8 cellular contexts compared by ENCODE assay signal in genomic region chr5:126972062-126972895, GRCh38. TPM values are rescaled to one million over a fixed set of nuclear protein-coding genes. Genes with fewer than 3 reads are reported as not detected.
DNase-seq lines count a peak whose midpoint lies in the region; ATAC-seq and TF ChIP-seq lines count a peak whose summit lies in the region.

No MANE protein-coding gene starts in this region.

- H3K4me1 Mint-ChIP-seq in activated CD8-positive, alpha-beta memory T cell treated with anti-CD3 and anti-CD28 coated beads, Interleukin-2, amount 10 ng/mL, durations not matched to agents 7 days and 5 days, result peaks cover 24% of the 10 kb centered on the region
- H3K4me1 Mint-ChIP-seq in naive thymus-derived CD4-positive, alpha-beta T cell, result peaks cover 24 to 56% (median 38%) of the 10 kb centered on the region in 7 donors
- no peaks in the 10 kb centered on the region for H3K4me1 Mint-ChIP-seq in Caco-2 (ENCODE audit: low read depth, unreplicated experiment)

- H3K4me3 ChIP-seq in Jurkat, Clone E6-1 (ENCODE audit: low read length), result no peak overlapping the region
- H3K4me3 ChIP-seq in naive thymus-derived CD4-positive, alpha-beta T cell (ENCODE audit: low read length), result peak overlapping the region; percentile 34
- no peak overlapping the region for H3K4me3 ChIP-seq in Caco-2 (ENCODE audit: low read depth, low read length)

- H3K27me3 Mint-ChIP-seq in activated CD8-positive, alpha-beta memory T cell treated with anti-CD3 and anti-CD28 coated beads, Interleukin-2, amount 10 ng/mL, durations not matched to agents 7 days and 5 days, result no peaks in the 10 kb centered on the region
- no peaks in the 10 kb centered on the region for H3K27me3 Mint-ChIP-seq in naive thymus-derived CD4-positive, alpha-beta T cell
- H3K27me3 Mint-ChIP-seq in Caco-2 (ENCODE audit: insufficient read depth, unreplicated experiment), result peaks cover 12% of the 10 kb centered on the region

- H3K4me1 ChIP-seq in naive thymus-derived CD4-positive, alpha-beta T cell (ENCODE audit: control insufficient read depth in 2 of 2, insufficient read depth in 2 of 2, low read length in 2 of 2), result peaks cover 7 to 21% of the 10 kb centered on the region in 2 donors
- no peaks in the 10 kb centered on the region for H3K4me1 ChIP-seq in Caco-2

- DNase-seq in Jurkat, Clone E6-1 (ENCODE audit: low read depth, low spot score), result peak; percentile 18
- DNase-seq in activated CD8-positive, alpha-beta memory T cell treated with anti-CD3 and anti-CD28 coated beads, Interleukin-2, amount 10 ng/mL, durations not matched to agents 7 days and 5 days, result peak; percentile 50
- DNase-seq in naive thymus-derived CD4-positive, alpha-beta T cell, result peak in 7 of 9 donors; percentile 12 to 44 (median 32)
- DNase-seq in posterior vena cava (ENCODE audit: low spot score), result no peak
- no peak for DNase-seq in Caco-2
- no peak for DNase-seq in effector CD4-positive, alpha-beta T cell

- peak overlapping the region; percentile 84 for H3K27ac Mint-ChIP-seq in activated CD8-positive, alpha-beta memory T cell treated with anti-CD3 and anti-CD28 coated beads, Interleukin-2, amount 10 ng/mL, durations not matched to agents 7 days and 5 days
- H3K27ac Mint-ChIP-seq in naive thymus-derived CD4-positive, alpha-beta T cell, result peak overlapping the region; percentile 79 to 97 (median 87)
- no peak overlapping the region for H3K27ac Mint-ChIP-seq in Caco-2 (ENCODE audit: unreplicated experiment)

- H3K9me3 Mint-ChIP-seq in activated CD8-positive, alpha-beta memory T cell treated with anti-CD3 and anti-CD28 coated beads, Interleukin-2, amount 10 ng/mL, durations not matched to agents 7 days and 5 days (ENCODE audit: low read depth), result no peaks in the 10 kb centered on the region
- peaks cover 0 to 2% (median 0%) of the 10 kb centered on the region in 11 donors for H3K9me3 Mint-ChIP-seq in naive thymus-derived CD4-positive, alpha-beta T cell
- no peaks in the 10 kb centered on the region for H3K9me3 Mint-ChIP-seq in Caco-2 (ENCODE audit: unreplicated experiment)

- peak; percentile 75 for ATAC-seq in GM18517 (IDR thresholded peaks at IDR 0.05; ENCODE audit: unreplicated experiment)
- ATAC-seq in GM21526 (IDR thresholded peaks at IDR 0.05; ENCODE audit: low FRiP score, unreplicated experiment), result peak; percentile 70
- peak; percentile 82 for ATAC-seq in activated CD8-positive, alpha-beta memory T cell treated with anti-CD3 and anti-CD28 coated beads, Interleukin-2, amount 10 ng/mL, durations not matched to agents 7 days and 5 days
- ATAC-seq in naive thymus-derived CD4-positive, alpha-beta T cell, result peak; percentile 80

- no peaks in the 10 kb centered on the region for H3K36me3 ChIP-seq in naive thymus-derived CD4-positive, alpha-beta T cell (ENCODE audit: control insufficient read depth in 2 of 3, insufficient read depth in 3 of 3, low read length in 3 of 3)
- no peaks in the 10 kb centered on the region for H3K36me3 ChIP-seq in Caco-2 (ENCODE audit: control insufficient read depth, insufficient read depth, low read length)

- H3K27ac ChIP-seq in naive thymus-derived CD4-positive, alpha-beta T cell (ENCODE audit: low read depth, low read length), result peak overlapping the region; percentile 53

- CTCF ChIA-PET in activated CD8-positive, alpha-beta memory T cell treated with anti-CD3 and anti-CD28 coated beads, Interleukin-2, amount 10 ng/mL, durations not matched to agents 7 days and 5 days (lab: Charles Lee), result no interaction called here
- CTCF ChIA-PET in naive thymus-derived CD4-positive, alpha-beta T cell (lab: Charles Lee), result no interaction called here
- CTCF ChIA-PET in Caco-2 (lab: Charles Lee), result no interaction called here

- no peaks in the 10 kb centered on the region for H3K9me3 ChIP-seq in naive thymus-derived CD4-positive, alpha-beta T cell (ENCODE audit: control insufficient read depth in 2 of 3, low read length in 3 of 3)
- no peaks in the 10 kb centered on the region for H3K9me3 ChIP-seq in Caco-2

- H3K36me3 Mint-ChIP-seq in activated CD8-positive, alpha-beta memory T cell treated with anti-CD3 and anti-CD28 coated beads, Interleukin-2, amount 10 ng/mL, durations not matched to agents 7 days and 5 days, result no peaks in the 10 kb centered on the region
- peaks cover 0 to 10% (median 5%) of the 10 kb centered on the region in 5 donors for H3K36me3 Mint-ChIP-seq in naive thymus-derived CD4-positive, alpha-beta T cell
- no peaks in the 10 kb centered on the region for H3K36me3 Mint-ChIP-seq in Caco-2 (ENCODE audit: insufficient read depth, unreplicated experiment)

- H3K27me3 ChIP-seq in naive thymus-derived CD4-positive, alpha-beta T cell (ENCODE audit: control insufficient read depth in 2 of 2, insufficient read depth in 2 of 2, low read length in 2 of 2), result no peaks in the 10 kb centered on the region
- no peaks in the 10 kb centered on the region for H3K27me3 ChIP-seq in Caco-2 (replicated peaks; ENCODE audit: control insufficient read depth, insufficient read depth, low read length)

- POLR2A ChIA-PET in naive thymus-derived CD4-positive, alpha-beta T cell (lab: Charles Lee), result interaction anchor here (0.7 to 1.8 kb wide), 4 partner anchors 15 to 57 kb away, joined by 3 to 5 read pairs (median 4); no protein-coding TSS in a partner anchor
- POLR2A ChIA-PET in Caco-2 (lab: Charles Lee), result no interaction called here

- intact Hi-C loops in naive thymus-derived CD4-positive, alpha-beta T cell (cut with micrococcal nuclease), result loop anchor here (1.0 to 5.0 kb wide), 7 partner anchors 16 to 340 kb away; partner anchors contain the start of genes MARCHF3 (in 2 of the 2) and C5orf63 (in 1 of the 2)
- intact Hi-C loops in posterior vena cava (cut with DNase I), result no loop called here
- intact Hi-C loops in Caco-2 (cut with micrococcal nuclease; ENCODE audit: unreplicated experiment), result no loop called here

- no peak for TF ChIP-seq CTCF in Caco-2 (IDR thresholded peaks at IDR 0.05; ENCODE audit: insufficient read depth in 1 of 2, low read depth in 1 of 2, low read length in 1 of 2, severe bottlenecking in 1 of 2, unreplicated experiment in 1 of 2)

- H3K4me3 Mint-ChIP-seq in activated CD8-positive, alpha-beta memory T cell treated with anti-CD3 and anti-CD28 coated beads, Interleukin-2, amount 10 ng/mL, durations not matched to agents 7 days and 5 days, result peak overlapping the region; percentile 23
- H3K4me3 Mint-ChIP-seq in naive thymus-derived CD4-positive, alpha-beta T cell, result peak overlapping the region; percentile 62 to 93 (median 86)
- no peak overlapping the region for H3K4me3 Mint-ChIP-seq in Caco-2 (ENCODE audit: unreplicated experiment)

- BruUV-seq in Caco-2 (replicated peaks; lab: Mats Ljungman, UMichigan), result no TSS peak

RNA-seq across cellular contexts. Expression of gene MARCHF3, which starts 58.1 kb away (rescaled TPM):
- polyA plus RNA-seq in Jurkat, Clone E6-1 (2012; ENCODE audit: insufficient read depth, insufficient read length), result 2.9 TPM
- total RNA-seq in activated CD8-positive, alpha-beta memory T cell treated with anti-CD3 and anti-CD28 coated beads, Interleukin-2, amount 10 ng/mL, durations not matched to agents 7 days and 5 days, result 1 to 10 TPM in 1 of 2 experiments, under 1 TPM in 1; 0.73 to 1.6 TPM
- total RNA-seq in naive thymus-derived CD4-positive, alpha-beta T cell, result 10 to 100 TPM in 3 of 5 experiments, 1 to 10 TPM in 2; 3.1 to 15.4 (median 13.0) TPM
- polyA plus RNA-seq in naive thymus-derived CD4-positive, alpha-beta T cell, result 10 to 100 TPM; 10.8 to 14.9 TPM
- total RNA-seq in posterior vena cava (10 to 100 TPM; 14.1 to 22.8 TPM), Caco-2 (2022) (0.49 and 0.61 TPM in 2 replicates)

Comparison
In these comparisons a context has a peak if more than half of its experiments do, and no peak if none do; other contexts are left out.
1. DNase-seq: peak in Jurkat, Clone E6-1 (single experiment), activated CD8-positive, alpha-beta memory T cell treated with anti-CD3 and anti-CD28 coated beads, Interleukin-2, amount 10 ng/mL, durations not matched to agents 7 days and 5 days (single experiment) and naive thymus-derived CD4-positive, alpha-beta T cell (7 of 9); none in posterior vena cava (single experiment), Caco-2 (0 of 2) and effector CD4-positive, alpha-beta T cell (single experiment).
2. intact Hi-C loops: an anchor here in naive thymus-derived CD4-positive, alpha-beta T cell (1.0 to 5.0 kb wide); none called in posterior vena cava and Caco-2.
3. Peak in every context shown above with its lines, with median percentiles within 50 percentile points of each other: ATAC-seq.